In genomic region chrX:70247252-70247651, GRCh38 we compare ENCODE assay signal across 24 cellular contexts. TPM values are rescaled to one million over a fixed set of nuclear protein-coding genes. Genes with fewer than 3 reads are reported as not detected.
A peak's percentile ranks its signal among the peaks of the same experiment; 100 is the strongest.
DNase-seq lines count a peak whose midpoint lies in the region; ATAC-seq, FAIRE-seq and TF ChIP-seq lines count a peak whose summit lies in the region.
"Had no signal": no experiment of that assay in that cellular context is flagged by ENCODE, and none has a peak within 500 bp of the region (broad histone marks: within the 10 kb centered on the region; RNA-seq: fewer than 3 reads in every experiment).

No MANE protein-coding gene starts in this region.

- H3F3A ChIP-seq in PC-3 (ENCODE audit: low read length, unreplicated experiment) (no peaks in the 10 kb centered on the region), MM.1S (ENCODE audit: insufficient read depth, low read length) (no peaks in the 10 kb centered on the region)

- H3K36me3 ChIP-seq in PC-3 (ENCODE audit: low read depth, low read length) (no peaks in the 10 kb centered on the region), MM.1S (replicated peaks; ENCODE audit: insufficient read depth, low read length) (no peaks in the 10 kb centered on the region)
- H3K36me3 ChIP-seq: BE2C; BLaER1 treated with 17β-estradiol and CSF1 and Interleukin-3, amounts not matched to agents 10 nM and 100 nM had no signal

- H3K27me3 ChIP-seq in PC-3 (ENCODE audit: low read length) (no peaks in the 10 kb centered on the region), MM.1S (replicated peaks; ENCODE audit: insufficient read depth, low read length) (no peaks in the 10 kb centered on the region)
- H3K27me3 ChIP-seq: BE2C had no signal

- H3K9me2 ChIP-seq in PC-3 (replicated peaks; ENCODE audit: low read length) (no peaks in the 10 kb centered on the region), MM.1S (replicated peaks; ENCODE audit: insufficient read depth, low read length) (no peaks in the 10 kb centered on the region)

- no TSS peak for BruUV-seq in PC-3 (replicated peaks; lab: Mats Ljungman, UMichigan)

- H3K9me3 ChIP-seq in PC-3 (ENCODE audit: low read length) = no peaks in the 10 kb centered on the region
- H3K9me3 ChIP-seq in MM.1S (replicated peaks; ENCODE audit: insufficient read depth, low read length) = no peaks in the 10 kb centered on the region
- H3K9me3 ChIP-seq: BE2C, Caco-2 had no signal

- H3K27ac ChIP-seq in PC-3 (ENCODE audit: low read length) = peak overlapping the region; percentile 69
- H3K27ac ChIP-seq in MM.1S (ENCODE audit: low read length) = no peak overlapping the region
- H3K27ac ChIP-seq: BLaER1 treated with 17β-estradiol and CSF1 and Interleukin-3, amounts not matched to agents 10 nM and 100 nM; GM23248 had no signal

- H3K79me2 ChIP-seq in PC-3 (ENCODE audit: low read length) (no peaks in the 10 kb centered on the region), MM.1S (ENCODE audit: low read length) (no peaks in the 10 kb centered on the region)

- peaks cover 15% of the 10 kb centered on the region for H3K9me3 Mint-ChIP-seq in progenitor cell of endocrine pancreas (ENCODE audit: low read depth)
- H3K9me3 Mint-ChIP-seq: CD8-positive, alpha-beta T cell had no signal

- no peaks in the 10 kb centered on the region for H3K4me1 Mint-ChIP-seq in progenitor cell of endocrine pancreas (ENCODE audit: low read depth)
- H3K4me1 Mint-ChIP-seq: CD4-positive, CD25-positive, alpha-beta regulatory T cell had no signal

- intact Hi-C loops in PC-3 (cut with micrococcal nuclease) = no loop called here

- H2AFZ ChIP-seq in PC-3 (ENCODE audit: low read length) = no peak overlapping the region
- no peak overlapping the region for H2AFZ ChIP-seq in MM.1S (ENCODE audit: low read length)
- H2AFZ ChIP-seq: GM23248 had no signal

- no peak for TF ChIP-seq CTCF in PC-3 (conservative IDR thresholded peaks at IDR 0.05; ENCODE audit: low read depth, low read length)
- no peak for TF ChIP-seq CTCF in MM.1S (IDR thresholded peaks at IDR 0.05; ENCODE audit: low read length)
- TF ChIP-seq CTCF in progenitor cell of endocrine pancreas (IDR thresholded peaks at IDR 0.05; ENCODE audit: unreplicated experiment) = no peak

- no peak overlapping the region for H3K4me3 Mint-ChIP-seq in progenitor cell of endocrine pancreas (ENCODE audit: low read depth)
- H3K4me3 Mint-ChIP-seq: CD4-positive, CD25-positive, alpha-beta regulatory T cell; CD8-positive, alpha-beta T cell had no signal

- peak; percentile 81 for ATAC-seq in PC-3
- no peak for ATAC-seq in GM18498 (IDR thresholded peaks at IDR 0.05; ENCODE audit: unreplicated experiment)
- ATAC-seq: CD8-positive, alpha-beta T cell had no signal

- H4K20me1 ChIP-seq in PC-3 (ENCODE audit: low read length) (no peaks in the 10 kb centered on the region), MM.1S (ENCODE audit: insufficient read depth, low read length) (no peaks in the 10 kb centered on the region)
- H4K20me1 ChIP-seq: BLaER1 treated with 17β-estradiol and CSF1 and Interleukin-3, amounts not matched to agents 10 nM and 100 nM had no signal

- no peaks in the 10 kb centered on the region for H3K36me3 Mint-ChIP-seq in progenitor cell of endocrine pancreas (ENCODE audit: insufficient read depth)
- H3K36me3 Mint-ChIP-seq: CD4-positive, CD25-positive, alpha-beta regulatory T cell; CD8-positive, alpha-beta T cell had no signal

- H3K9ac ChIP-seq in PC-3 (ENCODE audit: low read length) = no peak overlapping the region
- H3K9ac ChIP-seq in MM.1S (ENCODE audit: low read length) = no peak overlapping the region
- H3K9ac ChIP-seq: BLaER1 treated with 17β-estradiol and CSF1 and Interleukin-3, amounts not matched to agents 10 nM and 100 nM; GM23248 had no signal

- H3K4me3 ChIP-seq in PC-3 (ENCODE audit: low read length) (no peak overlapping the region), MM.1S (ENCODE audit: low read length) (no peak overlapping the region)
- H3K4me3 ChIP-seq: BLaER1 treated with 17β-estradiol and CSF1 and Interleukin-3, amounts not matched to agents 10 nM and 100 nM; GM23248 had no signal

- H3K27me3 Mint-ChIP-seq in progenitor cell of endocrine pancreas = no peaks in the 10 kb centered on the region
- H3K27me3 Mint-ChIP-seq: CD4-positive, CD25-positive, alpha-beta regulatory T cell had no signal

- H3K4me1 ChIP-seq in PC-3 (ENCODE audit: insufficient read depth, low read length) (peaks cover 18% of the 10 kb centered on the region), MM.1S (ENCODE audit: low read length) (no peaks in the 10 kb centered on the region)
- H3K4me1 ChIP-seq: BE2C; BLaER1 treated with 17β-estradiol and CSF1 and Interleukin-3, amounts not matched to agents 10 nM and 100 nM; Caco-2 had no signal

- POLR2A ChIA-PET in PC-3 (lab: Charles Lee; ENCODE audit: unreplicated experiment) = interaction anchor here (0.6 kb wide), 1 partner anchor 131 kb away, joined by 3 read pairs; no protein-coding TSS in a partner anchor

- peak; percentile 24 for FAIRE-seq in colon (lab: Jason Lieb, UNC)
- FAIRE-seq: A204.1, G401.6, GM12892, GM19239, H1 had no signal

- CTCF ChIA-PET in PC-3 (lab: Charles Lee) = interaction anchor here (0.6 kb wide), 1 partner anchor 49 kb away, joined by 3 read pairs; no protein-coding TSS in a partner anchor

- H3K4me2 ChIP-seq in PC-3 (ENCODE audit: low read length) = peak overlapping the region; percentile 27
- no peak overlapping the region for H3K4me2 ChIP-seq in MM.1S (ENCODE audit: low read depth, low read length)
- H3K4me2 ChIP-seq: BLaER1 treated with 17β-estradiol and CSF1 and Interleukin-3, amounts not matched to agents 10 nM and 100 nM had no signal

- H3K27ac Mint-ChIP-seq in progenitor cell of endocrine pancreas = no peak overlapping the region
- H3K27ac Mint-ChIP-seq: CD4-positive, CD25-positive, alpha-beta regulatory T cell; CD8-positive, alpha-beta T cell had no signal

- peak; percentile 76 for DNase-seq in DMS53 (lab: John Stamatoyannopoulos, UW)
- DNase-seq in PC-3 = peak; percentile 56
- DNase-seq in MM.1S = no peak
- DNase-seq in DMS 273 (lab: John Stamatoyannopoulos, UW; ENCODE audit: unreplicated experiment) = no peak
- DNase-seq in progenitor cell of endocrine pancreas (ENCODE audit: low spot score, unreplicated experiment) = no peak
- DNase-seq: ACHN; AML-193; BE2C; Caco-2; CD4-positive, CD25-positive, alpha-beta regulatory T cell; CD8-positive, alpha-beta T cell; DMS 273 treated with DMSO at 0.1 percent for 48 hours; DND-41; GM23248; H7; HCEC 1CT had no signal

RNA-seq across cellular contexts. Expression of gene P2RY4, which starts 12.8 kb away (rescaled TPM):
- total RNA-seq in PC-3 (2014; rRNA removed) (0.62 TPM in 1 of 2 replicates, not detected in the other), progenitor cell of endocrine pancreas (0.38 TPM in 1 of 2 replicates, not detected in the other)
- total RNA-seq: CD8-positive, alpha-beta T cell; GM23248; H1; H7 had no signal

RNA-seq across cellular contexts. Expression of gene AWAT1, which starts 12.8 kb away (rescaled TPM):
- total RNA-seq in PC-3 (2014; rRNA removed) (not detected in 2 replicates), progenitor cell of endocrine pancreas (not detected in 2 replicates)
- total RNA-seq: Caco-2; CD4-positive, CD25-positive, alpha-beta regulatory T cell; CD8-positive, alpha-beta T cell; GM23248; H1; H7 had no signal

RNA-seq across cellular contexts. Expression of gene ARR3, which starts 20.9 kb away (rescaled TPM):
- not detected in 2 replicates for total RNA-seq in PC-3 (2014; rRNA removed)
- not detected in 2 replicates for total RNA-seq in progenitor cell of endocrine pancreas
- total RNA-seq: Caco-2; CD4-positive, CD25-positive, alpha-beta regulatory T cell; CD8-positive, alpha-beta T cell; GM23248; H1; H7 had no signal

RNA-seq across cellular contexts. Expression of gene RAB41, which starts 34.7 kb away (rescaled TPM):
- total RNA-seq in PC-3 (2014; rRNA removed) (not detected in 2 replicates), progenitor cell of endocrine pancreas (not detected in 2 replicates)
- total RNA-seq: Caco-2; CD4-positive, CD25-positive, alpha-beta regulatory T cell; CD8-positive, alpha-beta T cell; GM23248; H1; H7 had no signal

RNA-seq across cellular contexts. Expression of gene PDZD11, which starts 42.5 kb away (rescaled TPM):
- total RNA-seq in PC-3 (2014; rRNA removed) (69.5 and 83.0 TPM in 2 replicates), progenitor cell of endocrine pancreas (38.2 and 42.2 TPM in 2 replicates)

Comparison
In these comparisons a context has a peak if more than half of its experiments do, and no peak if none do; other contexts are left out.
1. DNase-seq: peak in DMS53 (single experiment) and PC-3 (single experiment); none in MM.1S (single experiment), DMS 273 (single experiment) and progenitor cell of endocrine pancreas (single experiment).